22 cellular contexts compared by ENCODE assay signal in genomic region chr11:119737678-119738439, GRCh38.
"Had no signal": no experiment of that assay in that cellular context is flagged by ENCODE, and none has a peak within 500 bp of the region (broad histone marks: within the 10 kb centered on the region; RNA-seq: fewer than 3 reads in every experiment).

No MANE protein-coding gene starts in this region.

- H3K27ac Mint-ChIP-seq: endodermal cell; naive thymus-derived CD4-positive, alpha-beta T cell had no signal

- DNase-seq: effector CD4-positive, alpha-beta T cell; endodermal cell; erythroblast; foreskin keratinocyte; heart left ventricle; hippocampal formation; left colon; left ventricle myocardium superior; mesenchymal stem cell; midbrain; naive thymus-derived CD4-positive, alpha-beta T cell; stimulated activated CD4-positive, alpha-beta T cell treated with anti-CD3 and anti-CD28 coated beads, Interleukin-2, amount 100 ng/mL, for 24 hours; stimulated activated CD4-positive, alpha-beta T cell treated with anti-CD3 and anti-CD28 coated beads, Interleukin-4, amount 100 ng/mL, for 4 hours; stimulated activated naive CD4-positive, alpha-beta T cell; stomach; substantia nigra; trophoblast cell had no signal

- H3K9me3 ChIP-seq: neutrophil, stomach, thoracic aorta had no signal

- H3K4me3 ChIP-seq: coronary artery, heart left ventricle, lung, stomach, thoracic aorta had no signal

- H3K27ac ChIP-seq: coronary artery, foreskin keratinocyte, heart left ventricle, neutrophil, stomach, thoracic aorta had no signal

- H3K9me3 Mint-ChIP-seq: endodermal cell; naive thymus-derived CD4-positive, alpha-beta T cell had no signal

- H3K4me1 ChIP-seq: foreskin keratinocyte had no signal

- ATAC-seq: foreskin keratinocyte; heart left ventricle; left ventricle myocardium superior; naive thymus-derived CD4-positive, alpha-beta T cell; sciatic nerve had no signal

- H3K4me3 Mint-ChIP-seq: endodermal cell; naive thymus-derived CD4-positive, alpha-beta T cell had no signal

- H3K36me3 ChIP-seq: heart left ventricle, neutrophil, stomach, thoracic aorta had no signal
